ENCODE assay signal across 8 cellular contexts in genomic region chr20:50286609-50287008, GRCh38.
DNase-seq lines count a peak whose midpoint lies in the region; ATAC-seq and TF ChIP-seq lines count a peak whose summit lies in the region.

No MANE protein-coding gene starts in this region.

- DNase-seq in BJ (ENCODE audit: low read depth) = peak; percentile 71
- DNase-seq in choroid plexus epithelial cell (ENCODE audit: low read depth) = peak; percentile 91
- DNase-seq in nephron progenitor cell = peak; percentile 42
- DNase-seq in NCI-H2196 treated with DMSO at 0.1 percent for 48 hours (lab: John Stamatoyannopoulos, UW; ENCODE audit: unreplicated experiment) = no peak
- no peak for DNase-seq in pons (ENCODE audit: low spot score)
- no peak for DNase-seq in LoVo (ENCODE audit: low spot score)
- no peak for DNase-seq in NCI-H774 (lab: John Stamatoyannopoulos, UW)

- H3K27me3 ChIP-seq in BJ (ENCODE audit: control insufficient read depth, insufficient read depth, low read length) = no peaks in the 10 kb centered on the region

- H3K9me3 Mint-ChIP-seq in nephron progenitor cell = no peaks in the 10 kb centered on the region

- peaks cover 87% of the 10 kb centered on the region for H3K4me1 Mint-ChIP-seq in nephron progenitor cell

- POLR2A ChIA-PET in BJ (lab: Charles Lee) = no interaction called here

- H3K27ac Mint-ChIP-seq in nephron progenitor cell = peak overlapping the region; percentile 76

- H3K4me3 ChIP-seq in BJ (ENCODE audit: low read depth, low read length) = no peak overlapping the region
- H3K4me3 ChIP-seq in choroid plexus epithelial cell (ENCODE audit: low read depth, low read length) = no peak overlapping the region

- no peaks in the 10 kb centered on the region for H3K36me3 Mint-ChIP-seq in nephron progenitor cell (ENCODE audit: low read depth)

- CTCF ChIA-PET in BJ (lab: Yijun Ruan, JAX) = interaction anchor here (0.6 to 1.9 kb wide), 5 partner anchors 11 to 172 kb away, joined by 3 to 6 read pairs (median 4); no protein-coding TSS in a partner anchor

- H3K36me3 ChIP-seq in BJ (ENCODE audit: control insufficient read depth, insufficient read depth, low read length) = no peaks in the 10 kb centered on the region

- no peak for TF ChIP-seq CTCF in BJ (IDR thresholded peaks at IDR 0.05; ENCODE audit: insufficient read depth, low read depth, low read length)
- no peak for TF ChIP-seq CTCF in choroid plexus epithelial cell (conservative IDR thresholded peaks at IDR 0.05; ENCODE audit: low read depth, low read length)
- no peak for TF ChIP-seq CTCF in nephron progenitor cell (IDR thresholded peaks at IDR 0.05)

- no peak overlapping the region for H3K4me3 Mint-ChIP-seq in nephron progenitor cell

- ATAC-seq in HG03095 (IDR thresholded peaks at IDR 0.05; ENCODE audit: unreplicated experiment) = peak; percentile 49

- H3K27me3 Mint-ChIP-seq in nephron progenitor cell (ENCODE audit: low read depth, poor library complexity) = peaks cover 8% of the 10 kb centered on the region

Comparison
In these comparisons a context has a peak if more than half of its experiments do, and no peak if none do; other contexts are left out.
1. DNase-seq: peak in BJ (single experiment), choroid plexus epithelial cell (single experiment) and nephron progenitor cell (single experiment); none in NCI-H2196 treated with DMSO at 0.1 percent for 48 hours (single experiment), pons (single experiment), LoVo (single experiment) and NCI-H774 (single experiment).